ENCODE assay signal across 2 cellular contexts in the genomic region with DNA sequence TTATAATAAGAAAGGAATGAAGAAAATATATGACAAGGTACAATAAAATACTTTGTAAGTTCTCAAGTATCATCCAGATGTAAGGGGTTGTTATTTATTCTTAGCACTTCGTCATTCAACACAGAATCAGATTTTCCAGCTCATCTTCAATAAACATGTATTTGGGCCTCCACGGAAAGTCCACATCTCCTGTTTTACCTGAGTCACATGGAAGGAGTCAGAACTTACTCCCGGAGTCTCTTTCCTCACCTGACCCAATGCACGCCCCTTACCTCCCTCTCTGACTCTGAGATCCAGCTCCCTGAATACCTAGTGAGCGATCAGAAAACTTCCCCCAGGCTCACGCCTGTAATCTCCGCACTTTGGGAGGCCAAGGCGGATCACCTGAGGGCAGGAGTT.
TF ChIP-seq lines count a peak whose summit lies in the region.

No MANE protein-coding gene starts in this region.

TF ChIP-seq in SK-N-SH, 30 proteins besides CTCF, POLR2A, EP300 and RAD21:
- TF ChIP-seq, protein P1, sequence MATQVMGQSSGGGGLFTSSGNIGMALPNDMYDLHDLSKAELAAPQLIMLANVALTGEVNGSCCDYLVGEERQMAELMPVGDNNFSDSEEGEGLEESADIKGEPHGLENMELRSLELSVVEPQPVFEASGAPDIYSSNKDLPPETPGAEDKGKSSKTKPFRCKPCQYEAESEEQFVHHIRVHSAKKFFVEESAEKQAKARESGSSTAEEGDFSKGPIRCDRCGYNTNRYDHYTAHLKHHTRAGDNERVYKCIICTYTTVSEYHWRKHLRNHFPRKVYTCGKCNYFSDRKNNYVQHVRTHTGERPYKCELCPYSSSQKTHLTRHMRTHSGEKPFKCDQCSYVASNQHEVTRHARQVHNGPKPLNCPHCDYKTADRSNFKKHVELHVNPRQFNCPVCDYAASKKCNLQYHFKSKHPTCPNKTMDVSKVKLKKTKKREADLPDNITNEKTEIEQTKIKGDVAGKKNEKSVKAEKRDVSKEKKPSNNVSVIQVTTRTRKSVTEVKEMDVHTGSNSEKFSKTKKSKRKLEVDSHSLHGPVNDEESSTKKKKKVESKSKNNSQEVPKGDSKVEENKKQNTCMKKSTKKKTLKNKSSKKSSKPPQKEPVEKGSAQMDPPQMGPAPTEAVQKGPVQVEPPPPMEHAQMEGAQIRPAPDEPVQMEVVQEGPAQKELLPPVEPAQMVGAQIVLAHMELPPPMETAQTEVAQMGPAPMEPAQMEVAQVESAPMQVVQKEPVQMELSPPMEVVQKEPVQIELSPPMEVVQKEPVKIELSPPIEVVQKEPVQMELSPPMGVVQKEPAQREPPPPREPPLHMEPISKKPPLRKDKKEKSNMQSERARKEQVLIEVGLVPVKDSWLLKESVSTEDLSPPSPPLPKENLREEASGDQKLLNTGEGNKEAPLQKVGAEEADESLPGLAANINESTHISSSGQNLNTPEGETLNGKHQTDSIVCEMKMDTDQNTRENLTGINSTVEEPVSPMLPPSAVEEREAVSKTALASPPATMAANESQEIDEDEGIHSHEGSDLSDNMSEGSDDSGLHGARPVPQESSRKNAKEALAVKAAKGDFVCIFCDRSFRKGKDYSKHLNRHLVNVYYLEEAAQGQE (IDR thresholded peaks at IDR 0.05; ENCODE audit: low read depth, low read length): no peak
- TF ChIP-seq SIN3A (IDR thresholded peaks at IDR 0.05; ENCODE audit: borderline replicate concordance, low read depth, low read length) (no peak), TAF1 (IDR thresholded peaks at IDR 0.05; ENCODE audit: borderline replicate concordance, low read depth, low read length) (no peak), RXRA (IDR thresholded peaks at IDR 0.05; ENCODE audit: borderline replicate concordance, low read depth) (no peak), POLR2AphosphoS5 (IDR thresholded peaks at IDR 0.05; ENCODE audit: low read depth, low read length) (no peak)
- TF ChIP-seq, protein P2, sequence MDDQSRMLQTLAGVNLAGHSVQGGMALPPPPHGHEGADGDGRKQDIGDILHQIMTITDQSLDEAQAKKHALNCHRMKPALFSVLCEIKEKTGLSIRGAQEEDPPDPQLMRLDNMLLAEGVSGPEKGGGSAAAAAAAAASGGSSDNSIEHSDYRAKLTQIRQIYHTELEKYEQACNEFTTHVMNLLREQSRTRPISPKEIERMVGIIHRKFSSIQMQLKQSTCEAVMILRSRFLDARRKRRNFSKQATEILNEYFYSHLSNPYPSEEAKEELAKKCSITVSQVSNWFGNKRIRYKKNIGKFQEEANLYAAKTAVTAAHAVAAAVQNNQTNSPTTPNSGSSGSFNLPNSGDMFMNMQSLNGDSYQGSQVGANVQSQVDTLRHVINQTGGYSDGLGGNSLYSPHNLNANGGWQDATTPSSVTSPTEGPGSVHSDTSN (IDR thresholded peaks at IDR 0.05): no peak

TF ChIP-seq in SK-N-SH treated with all-trans-retinoic acid at 6 μM for 48 hours, 23 proteins besides CTCF, POLR2A, EP300 and RAD21:
- TF ChIP-seq BACH2 (CRISPR knock-in tag; IDR thresholded peaks at IDR 0.05; ENCODE audit: borderline replicate concordance): no peak
- no peak for TF ChIP-seq GLIS3 (CRISPR knock-in tag; IDR thresholded peaks at IDR 0.05)
- TF ChIP-seq ARNTL (CRISPR knock-in tag; IDR thresholded peaks at IDR 0.05; ENCODE audit: borderline replicate concordance, low read depth): no peak
- no peak for TF ChIP-seq ISL1 (CRISPR knock-in tag; IDR thresholded peaks at IDR 0.05)
- TF ChIP-seq, protein P3, sequence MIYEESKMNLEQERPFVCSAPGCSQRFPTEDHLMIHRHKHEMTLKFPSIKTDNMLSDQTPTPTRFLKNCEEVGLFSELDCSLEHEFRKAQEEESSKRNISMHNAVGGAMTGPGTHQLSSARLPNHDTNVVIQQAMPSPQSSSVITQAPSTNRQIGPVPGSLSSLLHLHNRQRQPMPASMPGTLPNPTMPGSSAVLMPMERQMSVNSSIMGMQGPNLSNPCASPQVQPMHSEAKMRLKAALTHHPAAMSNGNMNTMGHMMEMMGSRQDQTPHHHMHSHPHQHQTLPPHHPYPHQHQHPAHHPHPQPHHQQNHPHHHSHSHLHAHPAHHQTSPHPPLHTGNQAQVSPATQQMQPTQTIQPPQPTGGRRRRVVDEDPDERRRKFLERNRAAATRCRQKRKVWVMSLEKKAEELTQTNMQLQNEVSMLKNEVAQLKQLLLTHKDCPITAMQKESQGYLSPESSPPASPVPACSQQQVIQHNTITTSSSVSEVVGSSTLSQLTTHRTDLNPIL (CRISPR knock-in tag; IDR thresholded peaks at IDR 0.05; ENCODE audit: low read depth): no peak
- TF ChIP-seq ESRRG (CRISPR knock-in tag; IDR thresholded peaks at IDR 0.05): no peak
- TF ChIP-seq, protein P4, sequence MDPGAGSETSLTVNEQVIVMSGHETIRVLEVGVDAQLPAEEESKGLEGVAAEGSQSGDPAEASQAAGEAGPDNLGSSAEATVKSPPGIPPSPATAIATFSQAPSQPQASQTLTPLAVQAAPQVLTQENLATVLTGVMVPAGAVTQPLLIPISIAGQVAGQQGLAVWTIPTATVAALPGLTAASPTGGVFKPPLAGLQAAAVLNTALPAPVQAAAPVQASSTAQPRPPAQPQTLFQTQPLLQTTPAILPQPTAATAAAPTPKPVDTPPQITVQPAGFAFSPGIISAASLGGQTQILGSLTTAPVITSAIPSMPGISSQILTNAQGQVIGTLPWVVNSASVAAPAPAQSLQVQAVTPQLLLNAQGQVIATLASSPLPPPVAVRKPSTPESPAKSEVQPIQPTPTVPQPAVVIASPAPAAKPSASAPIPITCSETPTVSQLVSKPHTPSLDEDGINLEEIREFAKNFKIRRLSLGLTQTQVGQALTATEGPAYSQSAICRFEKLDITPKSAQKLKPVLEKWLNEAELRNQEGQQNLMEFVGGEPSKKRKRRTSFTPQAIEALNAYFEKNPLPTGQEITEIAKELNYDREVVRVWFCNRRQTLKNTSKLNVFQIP (CRISPR knock-in tag; IDR thresholded peaks at IDR 0.05; ENCODE audit: borderline replicate concordance, low read depth): no peak
- no peak for TF ChIP-seq ZC3H10 (CRISPR knock-in tag; IDR thresholded peaks at IDR 0.05)
- no peak for TF ChIP-seq ZFP30 (CRISPR knock-in tag; IDR thresholded peaks at IDR 0.05)
- TF ChIP-seq ZNF565 (CRISPR knock-in tag; conservative IDR thresholded peaks at IDR 0.05; ENCODE audit: low read depth): no peak
- no peak for TF ChIP-seq TOX (CRISPR knock-in tag; IDR thresholded peaks at IDR 0.05; ENCODE audit: borderline replicate concordance)
- no peak for TF ChIP-seq RARB (CRISPR knock-in tag; IDR thresholded peaks at IDR 0.05)
- no peak for TF ChIP-seq TCF4 (CRISPR knock-in tag; IDR thresholded peaks at IDR 0.05; ENCODE audit: borderline replicate concordance)
- no peak for TF ChIP-seq ZFP3 (CRISPR knock-in tag; IDR thresholded peaks at IDR 0.05)
- TF ChIP-seq SNAI2 (CRISPR knock-in tag; IDR thresholded peaks at IDR 0.05): no peak
- no peak for TF ChIP-seq ZNF8 (CRISPR knock-in tag; IDR thresholded peaks at IDR 0.05)
- TF ChIP-seq, protein P5, sequence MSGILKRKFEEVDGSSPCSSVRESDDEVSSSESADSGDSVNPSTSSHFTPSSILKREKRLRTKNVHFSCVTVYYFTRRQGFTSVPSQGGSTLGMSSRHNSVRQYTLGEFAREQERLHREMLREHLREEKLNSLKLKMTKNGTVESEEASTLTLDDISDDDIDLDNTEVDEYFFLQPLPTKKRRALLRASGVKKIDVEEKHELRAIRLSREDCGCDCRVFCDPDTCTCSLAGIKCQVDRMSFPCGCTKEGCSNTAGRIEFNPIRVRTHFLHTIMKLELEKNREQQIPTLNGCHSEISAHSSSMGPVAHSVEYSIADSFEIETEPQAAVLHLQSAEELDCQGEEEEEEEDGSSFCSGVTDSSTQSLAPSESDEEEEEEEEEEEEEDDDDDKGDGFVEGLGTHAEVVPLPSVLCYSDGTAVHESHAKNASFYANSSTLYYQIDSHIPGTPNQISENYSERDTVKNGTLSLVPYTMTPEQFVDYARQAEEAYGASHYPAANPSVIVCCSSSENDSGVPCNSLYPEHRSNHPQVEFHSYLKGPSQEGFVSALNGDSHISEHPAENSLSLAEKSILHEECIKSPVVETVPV (CRISPR knock-in tag; IDR thresholded peaks at IDR 0.05): no peak
TF ChIP-seq in SK-N-SH treated with all-trans-retinoic acid at 6 μM for 48 hours: peak in this region for 0.
